In the genomic region with DNA sequence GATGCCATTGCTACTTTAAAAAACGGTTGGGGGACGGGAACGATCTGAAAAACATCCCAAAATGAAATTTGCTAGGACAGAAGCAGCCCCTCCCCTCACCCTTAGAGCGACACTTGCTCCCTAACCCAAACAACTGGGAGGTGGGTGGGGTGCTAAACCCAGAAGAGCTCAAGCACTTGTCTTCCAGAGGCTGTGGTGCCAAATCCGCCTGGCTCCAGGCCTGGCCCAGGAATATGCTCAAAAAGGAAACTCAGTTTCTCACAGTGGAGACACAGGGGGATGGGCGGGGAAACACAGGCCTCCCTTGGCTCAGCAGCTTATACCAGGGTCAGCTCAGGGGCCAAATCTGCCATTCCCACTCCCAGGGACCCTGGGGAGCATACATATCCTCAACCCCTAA, we compare ENCODE assay signal across 6 cellular contexts. TPM values are rescaled to one million over a fixed set of nuclear protein-coding genes. Genes with fewer than 3 reads are reported as not detected.
DNase-seq lines count a peak whose midpoint lies in the region; ATAC-seq and TF ChIP-seq lines count a peak whose summit lies in the region.

No MANE protein-coding gene starts in this region.

- peaks cover 13% of the 10 kb centered on the region for H3K79me2 ChIP-seq in osteoblast (ENCODE audit: insufficient read depth, low read length)

- H3K27me3 ChIP-seq in osteoblast (ENCODE audit: insufficient read depth, low read length): peaks cover 4% of the 10 kb centered on the region

- H3K4me3 ChIP-seq in choroid plexus epithelial cell (ENCODE audit: low read depth, low read length) (peak overlapping the region; percentile 68), osteoblast (ENCODE audit: insufficient read depth, low read length) (peak overlapping the region; percentile 76)

- H3K9me3 ChIP-seq in osteoblast (ENCODE audit: low read depth, low read length): no peaks in the 10 kb centered on the region

- H4K20me1 ChIP-seq in osteoblast (ENCODE audit: insufficient read depth, low read length): peaks cover 5% of the 10 kb centered on the region

- DNase-seq in choroid plexus epithelial cell (ENCODE audit: low read depth): peak; percentile 20
- DNase-seq in osteoblast (ENCODE audit: insufficient read length, low spot score, missing footprints): peak; percentile 49

- peaks cover 16% of the 10 kb centered on the region for H3K36me3 ChIP-seq in osteoblast (ENCODE audit: insufficient read depth, low read length)

- no peak for TF ChIP-seq EP300 in Ishikawa (IDR thresholded peaks at IDR 0.05; ENCODE audit: borderline replicate concordance)

- TF ChIP-seq CTCF in choroid plexus epithelial cell (conservative IDR thresholded peaks at IDR 0.05; ENCODE audit: low read depth, low read length): no peak
- no peak for TF ChIP-seq CTCF in osteoblast (IDR thresholded peaks at IDR 0.05; ENCODE audit: extremely low read depth, low read depth, low read length)

- ATAC-seq in GM18873 (IDR thresholded peaks at IDR 0.05; ENCODE audit: low FRiP score, unreplicated experiment): no peak
- no peak for ATAC-seq in GM18519 (IDR thresholded peaks at IDR 0.05; ENCODE audit: low FRiP score, unreplicated experiment)
- no peak for ATAC-seq in HG03039 (IDR thresholded peaks at IDR 0.05; ENCODE audit: unreplicated experiment)

- no peak for TF ChIP-seq RAD21 in Ishikawa (IDR thresholded peaks at IDR 0.05; ENCODE audit: low read depth)

- H3K4me1 ChIP-seq in osteoblast (ENCODE audit: insufficient read depth, low read length): peaks cover 33% of the 10 kb centered on the region

- H2AFZ ChIP-seq in osteoblast (ENCODE audit: low read length): peak overlapping the region; percentile 73

- peak overlapping the region; percentile 95 for H3K4me2 ChIP-seq in osteoblast (ENCODE audit: insufficient read depth, low read length)

- peak overlapping the region; percentile 79 for H3K27ac ChIP-seq in osteoblast (ENCODE audit: low read depth, low read length)

TF ChIP-seq in Ishikawa, 13 proteins besides CTCF, POLR2A, EP300 and RAD21:
- TF ChIP-seq YY1 (IDR thresholded peaks at IDR 0.05; ENCODE audit: low read depth) (no peak), CREB1 (IDR thresholded peaks at IDR 0.05; ENCODE audit: low read depth) (no peak), REST (IDR thresholded peaks at IDR 0.05; ENCODE audit: low read depth) (no peak), CEBPB (IDR thresholded peaks at IDR 0.05) (no peak), TEAD4 (IDR thresholded peaks at IDR 0.05) (no peak), FOXM1 (IDR thresholded peaks at IDR 0.05; ENCODE audit: borderline replicate concordance, low read depth) (0 out of 2 replicates have a peak, but pooled peaks have one; percentile 10), TAF1 (IDR thresholded peaks at IDR 0.05; ENCODE audit: low read depth) (no peak), EGR1 (IDR thresholded peaks at IDR 0.05) (no peak), TCF12 (IDR thresholded peaks at IDR 0.05; ENCODE audit: low read depth) (no peak), NFIC (IDR thresholded peaks at IDR 0.05) (no peak), ZBTB7A (IDR thresholded peaks at IDR 0.05; ENCODE audit: low read depth) (no peak)
- TF ChIP-seq, protein P1, sequence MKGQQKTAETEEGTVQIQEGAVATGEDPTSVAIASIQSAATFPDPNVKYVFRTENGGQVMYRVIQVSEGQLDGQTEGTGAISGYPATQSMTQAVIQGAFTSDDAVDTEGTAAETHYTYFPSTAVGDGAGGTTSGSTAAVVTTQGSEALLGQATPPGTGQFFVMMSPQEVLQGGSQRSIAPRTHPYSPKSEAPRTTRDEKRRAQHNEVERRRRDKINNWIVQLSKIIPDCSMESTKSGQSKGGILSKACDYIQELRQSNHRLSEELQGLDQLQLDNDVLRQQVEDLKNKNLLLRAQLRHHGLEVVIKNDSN (IDR thresholded peaks at IDR 0.05): no peak
- TF ChIP-seq, protein P2, sequence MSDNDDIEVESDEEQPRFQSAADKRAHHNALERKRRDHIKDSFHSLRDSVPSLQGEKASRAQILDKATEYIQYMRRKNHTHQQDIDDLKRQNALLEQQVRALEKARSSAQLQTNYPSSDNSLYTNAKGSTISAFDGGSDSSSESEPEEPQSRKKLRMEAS (IDR thresholded peaks at IDR 0.05): 0 out of 2 replicates have a peak, but pooled peaks have one; percentile 1

RNA-seq across cellular contexts. Expression of gene PBXIP1, which starts 0.7 kb away (rescaled TPM):
- total RNA-seq in osteoblast: 90.1 and 92.8 TPM in 2 replicates

RNA-seq across cellular contexts. Expression of gene PYGO2, which starts 5.0 kb away (rescaled TPM):
- 12.1 and 18.5 TPM in 2 replicates for total RNA-seq in osteoblast

RNA-seq across cellular contexts. Expression of gene SHC1, which starts 14.0 kb away (rescaled TPM):
- total RNA-seq in osteoblast: 230 and 239 TPM in 2 replicates

RNA-seq across cellular contexts. Expression of gene CKS1B, which starts 17.9 kb away (rescaled TPM):
- 23.2 and 23.3 TPM in 2 replicates for total RNA-seq in osteoblast

RNA-seq across cellular contexts. Expression of gene PMVK, which starts 20.0 kb away (rescaled TPM):
- total RNA-seq in osteoblast: 6.2 and 6.5 TPM in 2 replicates
